Comparison of ENCODE assay signal across 8 cellular contexts in the genomic region with DNA sequence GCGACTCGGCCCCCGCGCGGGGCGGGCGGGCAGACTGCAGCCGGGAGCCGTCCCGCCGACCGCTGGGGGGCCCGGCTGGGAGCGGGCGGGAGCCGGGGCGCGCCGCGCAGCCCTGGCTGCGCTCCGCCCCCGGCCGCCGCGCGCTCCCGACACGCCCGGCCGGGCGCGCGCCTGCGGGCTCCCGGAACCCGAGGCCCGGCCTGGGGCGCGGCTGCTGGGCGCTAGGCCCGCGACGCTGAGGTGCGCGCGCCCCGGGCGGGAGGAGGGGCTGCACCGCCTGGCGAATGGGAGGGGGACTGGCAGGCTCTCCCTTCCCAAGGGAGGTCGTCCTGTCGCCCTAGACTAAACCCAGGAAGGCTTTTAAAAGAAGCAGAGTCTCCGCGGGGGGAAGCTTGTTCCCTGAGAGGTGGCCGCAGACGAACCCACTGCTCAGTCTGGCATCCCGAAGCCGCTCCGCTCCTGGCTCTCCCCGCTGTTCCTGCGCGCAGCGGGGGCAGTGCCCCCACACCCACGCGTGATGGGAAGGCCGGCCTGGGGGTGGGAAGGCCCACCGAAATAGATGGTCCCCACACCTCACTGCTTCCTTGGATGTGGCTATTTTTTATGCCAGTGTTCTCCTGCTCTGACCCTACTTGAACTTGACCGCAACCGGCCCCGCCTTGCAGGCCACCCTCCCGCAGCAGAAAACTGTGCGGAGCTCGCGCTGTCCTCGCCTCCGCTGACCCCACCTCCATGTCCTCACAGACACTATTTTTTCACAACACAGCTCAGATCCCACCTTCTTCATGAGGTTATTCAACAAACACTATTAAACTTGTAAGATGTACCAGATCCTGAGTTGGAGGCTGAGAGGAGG. TPM values are rescaled to one million over a fixed set of nuclear protein-coding genes. Genes with fewer than 3 reads are reported as not detected.
DNase-seq lines count a peak whose midpoint lies in the region; ATAC-seq and TF ChIP-seq lines count a peak whose summit lies in the region.

A gene with protein sequence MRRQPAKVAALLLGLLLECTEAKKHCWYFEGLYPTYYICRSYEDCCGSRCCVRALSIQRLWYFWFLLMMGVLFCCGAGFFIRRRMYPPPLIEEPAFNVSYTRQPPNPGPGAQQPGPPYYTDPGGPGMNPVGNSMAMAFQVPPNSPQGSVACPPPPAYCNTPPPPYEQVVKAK (minus strand): TSS at position 125 of the 856 bp plus-strand sequence. CDS start 178 bp downstream, outside the sequence.

- ATAC-seq in GM18519 (IDR thresholded peaks at IDR 0.05; ENCODE audit: low FRiP score, unreplicated experiment): peak; percentile 40
- peak; percentile 54 for ATAC-seq in HG02981 (IDR thresholded peaks at IDR 0.05; ENCODE audit: unreplicated experiment)

- no peak for TF ChIP-seq CTCF in kidney epithelial cell (IDR thresholded peaks at IDR 0.05; ENCODE audit: insufficient read depth, low read length, poor library complexity, severe bottlenecking)

- H3K36me3 ChIP-seq in kidney epithelial cell (ENCODE audit: control insufficient read depth, insufficient read depth, low read length): no peaks in the 10 kb centered on the region

- no peaks in the 10 kb centered on the region for H3K27me3 ChIP-seq in kidney epithelial cell (ENCODE audit: control insufficient read depth, insufficient read depth, low read length)

- peak within 1 kb of the TSS; percentile 75 for H3K4me3 ChIP-seq in kidney epithelial cell (ENCODE audit: low read depth, low read length)

- H3K27ac ChIP-seq in cingulate gyrus (ENCODE audit: low read depth, low read length): peak within 1 kb of the TSS; percentile 79

- DNase-seq in A172 (ENCODE audit: low spot score): peak; percentile 39
- DNase-seq in NCI-H2196 (lab: John Stamatoyannopoulos, UW; ENCODE audit: unreplicated experiment): peak; percentile 83
- DNase-seq in activated CD4-positive, alpha-beta T cell treated with anti-CD3 and anti-CD28 coated beads for 24 hours (ENCODE audit: low read depth in 2 of 2): peak; percentile 43 to 49
- no peak for DNase-seq in kidney epithelial cell (ENCODE audit: low read depth)
- peak; percentile 27 to 54 for DNase-seq in stimulated activated CD4-positive, alpha-beta T cell treated with anti-CD3 and anti-CD28 coated beads, Interleukin-15, amount 100 ng/mL, for 1 hour (ENCODE audit: low read depth in 1 of 2, low spot score in 1 of 2)

RNA-seq across cellular contexts. Expression of the gene that starts here (rescaled TPM):
- total RNA-seq in A172 (2014; rRNA removed; shearing (Covaris generic)): 112 and 129 TPM in 2 replicates
- 115 and 118 TPM in 2 replicates for total RNA-seq in kidney epithelial cell
